Comparison of ENCODE assay signal across 29 cellular contexts in the genomic region with DNA sequence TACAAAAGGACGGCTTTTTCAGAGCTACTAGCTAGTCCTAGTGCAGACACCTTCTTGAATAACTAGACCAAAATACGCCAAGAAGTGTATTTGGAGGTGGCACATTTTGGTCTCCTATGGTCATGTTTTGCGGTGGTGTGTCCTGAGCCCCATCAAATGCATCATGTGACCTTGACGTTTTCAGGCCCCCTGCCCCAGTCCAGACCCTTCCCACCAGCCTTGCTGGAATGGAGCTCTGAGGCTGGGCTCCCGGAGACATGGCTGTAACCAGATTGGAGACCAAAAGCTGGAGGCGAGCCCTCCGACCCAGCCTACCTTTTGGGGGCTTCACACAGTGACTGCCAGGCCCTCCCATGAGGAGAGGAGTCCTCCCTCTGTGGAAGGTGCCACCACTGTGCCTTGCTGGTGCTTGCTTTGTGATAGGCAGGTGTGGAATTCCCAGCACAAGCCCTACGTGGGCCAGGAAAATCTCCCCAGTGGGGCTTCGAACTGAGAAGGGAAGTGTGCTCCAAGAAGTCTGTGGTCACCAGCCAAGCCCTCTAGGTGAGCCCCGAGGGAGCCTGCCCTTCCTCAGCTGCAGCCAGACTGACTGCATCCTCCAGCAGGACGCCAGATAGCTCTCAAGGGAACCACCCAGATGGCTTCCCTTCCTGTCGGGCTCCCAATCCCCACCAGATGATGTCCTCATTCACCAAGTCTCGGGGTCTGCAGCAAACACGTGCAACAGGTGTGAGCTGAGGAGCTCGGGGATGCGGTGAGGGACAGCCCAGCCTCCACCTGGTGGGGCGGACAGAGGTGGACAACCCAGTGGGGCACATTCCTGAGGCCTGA.
DNase-seq lines count a peak whose midpoint lies in the region; ATAC-seq, FAIRE-seq and TF ChIP-seq lines count a peak whose summit lies in the region.
"Had no signal": no experiment of that assay in that cellular context is flagged by ENCODE, and none has a peak within 500 bp of the region (broad histone marks: within the 10 kb centered on the region; RNA-seq: fewer than 3 reads in every experiment).

No MANE protein-coding gene starts in this region.

- H3K27ac ChIP-seq in SK-N-SH (ENCODE audit: low read depth in 2 of 2, low read length in 1 of 2): no peak overlapping the region; a peak in 1 of 4 replicates
- no peak overlapping the region for H3K27ac ChIP-seq in H1 (ENCODE audit: low read depth, low read length)
- H3K27ac ChIP-seq: adrenal gland, C4-2B, heart right ventricle, upper lobe of left lung had no signal

- H3K9me3 ChIP-seq in SK-N-SH: no peaks in the 10 kb centered on the region
- no peaks in the 10 kb centered on the region for H3K9me3 ChIP-seq in H1 (ENCODE audit: insufficient read depth in 2 of 2, low read depth in 1 of 2, low read length in 1 of 2)
- H3K9me3 ChIP-seq: adrenal gland, breast epithelium, heart right ventricle, upper lobe of left lung had no signal

- no peak overlapping the region for H2BK5ac ChIP-seq in H1 (ENCODE audit: low read depth, low read length)

- DNase-seq in SK-N-SH (peak; percentile 16), NCI-H524 (lab: John Stamatoyannopoulos, UW) (peak; percentile 59 to 83), H1 (ENCODE audit: low read depth in 1 of 2, low spot score in 2 of 2) (peak in 1 of 2 experiments; percentile 39), urothelium cell line (ENCODE audit: low spot score) (peak; percentile 1), NCI-H1048 (lab: John Stamatoyannopoulos, UW) (no peak), cerebellar cortex (ENCODE audit: low spot score) (no peak)
- no peak for DNase-seq in stimulated activated naive CD4-positive, alpha-beta T cell (lab: John Stamatoyannopoulos, UW)
- DNase-seq: activated CD4-positive, alpha-beta T cell treated with anti-CD3 and anti-CD28 coated beads, Interleukin-2, amount 50 U/mL, for 1 hour; activated gamma-delta T cell; DMS153; GF-D8; heart right ventricle; immature natural killer cell; Karpas-422; NCI-H1105 treated with DMSO at 0.1 percent for 48 hours; NCI-H2107; NCI-H69; PC-3; stimulated activated CD4-positive, alpha-beta T cell treated with anti-CD3 and anti-CD28 coated beads, Interleukin-2, amount 100 ng/mL, for 48 hours; stimulated activated naive CD8-positive, alpha-beta T cell treated with anti-CD3 and anti-CD28 coated beads, Interleukin-15, amount 100 ng/mL, for 72 hours; T-helper 17 cell; upper lobe of left lung had no signal

- no peak for ATAC-seq in SK-N-SH treated with all-trans-retinoic acid at 6 μM for 48 hours
- ATAC-seq: GM12878; PC-3; stimulated activated naive CD8-positive, alpha-beta T cell treated with anti-CD3 and anti-CD28 coated beads, Interleukin-15, amount 100 ng/mL, for 72 hours; T-helper 17 cell had no signal

- H3K4me2 ChIP-seq in SK-N-SH (no peak overlapping the region), H1 (ENCODE audit: insufficient read depth in 1 of 2, low read depth in 2 of 2, low read length in 2 of 2) (no peak overlapping the region)
- H3K4me2 ChIP-seq: smooth muscle cell had no signal

- no peak overlapping the region for H3K56ac ChIP-seq in H1 (replicated peaks; ENCODE audit: insufficient read length, low read depth, low read length)

- no peaks in the 10 kb centered on the region for H3K27me3 ChIP-seq in SK-N-SH (ENCODE audit: insufficient read depth)
- H3K27me3 ChIP-seq in H1 (replicated peaks in 1 of 4; ENCODE audit: control insufficient read depth in 3 of 4, extremely low read depth in 1 of 4, insufficient read depth in 3 of 4, low read length in 3 of 4): no peaks in the 10 kb centered on the region
- H3K27me3 ChIP-seq: adrenal gland, breast epithelium, upper lobe of left lung had no signal

- H3K23ac ChIP-seq in H1 (ENCODE audit: insufficient read length): no peak overlapping the region

- no peaks in the 10 kb centered on the region for H3K79me2 ChIP-seq in SK-N-SH (ENCODE audit: insufficient read depth)
- no peaks in the 10 kb centered on the region for H3K79me2 ChIP-seq in H1 (ENCODE audit: control insufficient read depth in 1 of 2, insufficient read depth in 2 of 2, low read length in 2 of 2)

- TF ChIP-seq POLR2A in H1 (IDR thresholded peaks at IDR 0.05; ENCODE audit: control extremely low read depth in 1 of 2, low read depth in 2 of 2, low read length in 2 of 2): no peak

- no peak overlapping the region for H3K18ac ChIP-seq in H1 (ENCODE audit: extremely low read depth, low read length)

- H4K20me1 ChIP-seq in SK-N-SH (ENCODE audit: insufficient read depth) (no peaks in the 10 kb centered on the region), H1 (replicated peaks in 1 of 2; ENCODE audit: control insufficient read depth in 1 of 2, insufficient read depth in 2 of 2, low read length in 2 of 2) (no peaks in the 10 kb centered on the region)

- no peak overlapping the region for H2BK120ac ChIP-seq in H1 (replicated peaks; ENCODE audit: low read depth, low read length)

- H4K91ac ChIP-seq in H1 (replicated peaks; ENCODE audit: insufficient read length, low read length): no peak overlapping the region

- H3K4me1 ChIP-seq in SK-N-SH (ENCODE audit: control insufficient read depth in 1 of 2, insufficient read depth in 2 of 2, low read depth in 1 of 2, low read length in 1 of 2): peaks cover 19 to 49% of the 10 kb centered on the region in 2 experiments; a peak in 3 of 4 replicates
- peaks cover 0 to 3% (median 0%) of the 10 kb centered on the region in 4 experiments; a peak in 2 of 7 replicates for H3K4me1 ChIP-seq in H1 (replicated peaks in 1 of 4; ENCODE audit: control insufficient read depth in 3 of 4, insufficient read depth in 4 of 4, low read length in 3 of 4)
- H3K4me1 ChIP-seq: adrenal gland had no signal

- H3K14ac ChIP-seq in H1 (ENCODE audit: insufficient read length): no peak overlapping the region

- no peak for TF ChIP-seq EP300 in SK-N-SH (IDR thresholded peaks at IDR 0.05; ENCODE audit: borderline replicate concordance in 1 of 2, low read depth in 1 of 2, low read length in 1 of 2)
- TF ChIP-seq EP300 in H1 (IDR thresholded peaks at IDR 0.05; ENCODE audit: borderline replicate concordance in 1 of 2, low read depth in 2 of 2, low read length in 2 of 2): no peak

- no peak; the same call in 1 of the 2 replicates for TF ChIP-seq RAD21 in SK-N-SH (IDR thresholded peaks at IDR 0.05; ENCODE audit: low read length)
- peak; percentile 18 to 34; a peak in 3 of 4 replicates for TF ChIP-seq RAD21 in H1 (IDR thresholded peaks at IDR 0.05 in 1 of 2, conservative IDR thresholded peaks at IDR 0.05 in 1 of 2; ENCODE audit: low read depth in 2 of 2, low read length in 2 of 2)

- no peak overlapping the region for H3K9ac ChIP-seq in SK-N-SH
- H3K9ac ChIP-seq in H1 (replicated peaks in 1 of 4; ENCODE audit: extremely low read depth in 1 of 4, low read depth in 3 of 4, low read length in 3 of 4): no peak overlapping the region

- no peak overlapping the region for H3K4ac ChIP-seq in H1 (replicated peaks; ENCODE audit: insufficient read length, low read depth, low read length)

- no peak overlapping the region for H4K5ac ChIP-seq in H1 (ENCODE audit: insufficient read length, low read depth, low read length)

- no peaks in the 10 kb centered on the region for H3F3A ChIP-seq in SK-N-SH (replicated peaks; ENCODE audit: insufficient read depth)

- WGBS in SK-N-SH (ENCODE audit: low lambda C conversion rate): 82% methylated on average over 12 of the region's 17 CpGs
- WGBS in H1 (ENCODE audit: extremely low coverage in 1 of 2, insufficient coverage in 1 of 2, insufficient read length in 1 of 2, insufficient replicate concordance in 2 of 2, low coverage in 1 of 2, low lambda C conversion rate in 2 of 2, missing lambda C conversion rate in 1 of 2), 2 experiments: 88% methylated on average over 17 of the region's 17 CpGs; no CpG with 5 or more reads in 1 of the 2 experiments

- H3K9me2 ChIP-seq in SK-N-SH: no peaks in the 10 kb centered on the region

- H3K36me3 ChIP-seq in SK-N-SH (replicated peaks in 1 of 2; ENCODE audit: control insufficient read depth in 1 of 2, insufficient read depth in 2 of 2, low read length in 1 of 2) (no peaks in the 10 kb centered on the region), H1 (ENCODE audit: control insufficient read depth in 2 of 4, insufficient read depth in 4 of 4, low read length in 3 of 4) (no peaks in the 10 kb centered on the region)
- H3K36me3 ChIP-seq: adrenal gland, breast epithelium, heart right ventricle, upper lobe of left lung had no signal

- no peak overlapping the region for H2BK12ac ChIP-seq in H1 (ENCODE audit: low read depth, low read length)

- H2AK5ac ChIP-seq in H1 (ENCODE audit: low read depth, low read length): no peak overlapping the region

- no peak for FAIRE-seq in H1 (lab: Jason Lieb, UNC)
- no peak for FAIRE-seq in urothelium cell line (lab: Jason Lieb, UNC)
- FAIRE-seq: A204.1, GM12878 had no signal

- CTCF ChIA-PET in SK-N-SH (lab: Yijun Ruan, JAX): interaction anchor here (1.4 to 1.7 kb wide), 2 partner anchors 142 to 280 kb away, joined by 3 to 6 read pairs; no protein-coding TSS in a partner anchor
- CTCF ChIA-PET in H1 (lab: Charles Lee; ENCODE audit: partially characterized antibody): interaction anchor here (0.8 to 1.6 kb wide), 6 partner anchors 8 to 177 kb away, joined by 3 to 7 read pairs (median 4); no protein-coding TSS in a partner anchor

- no peaks in the 10 kb centered on the region for H3K23me2 ChIP-seq in H1 (ENCODE audit: low read depth, low read length)

- H2AFZ ChIP-seq in SK-N-SH (ENCODE audit: low read depth): no peak overlapping the region
- H2AFZ ChIP-seq in H1 (ENCODE audit: low read length): no peak overlapping the region

- no peak overlapping the region for H4K8ac ChIP-seq in H1 (ENCODE audit: extremely low read depth, insufficient read depth, low read length)

- H3K4me3 ChIP-seq in SK-N-SH (ENCODE audit: low read depth in 2 of 2, low read length in 1 of 2) (no peak overlapping the region), H1 (ENCODE audit: extremely low read depth in 1 of 4, insufficient read depth in 2 of 4, low read depth in 3 of 4, low read length in 4 of 4) (no peak overlapping the region)
- H3K4me3 ChIP-seq: adrenal gland, breast epithelium, GM12878, heart right ventricle, smooth muscle cell, upper lobe of left lung had no signal

- H3K79me1 ChIP-seq in H1 (ENCODE audit: low read depth, low read length): no peaks in the 10 kb centered on the region

- POLR2A ChIA-PET in SK-N-SH (lab: Yijun Ruan, JAX): no interaction called here
- POLR2A ChIA-PET in H1 (lab: Charles Lee; ENCODE audit: partially characterized antibody): interaction anchor here (1.0 kb wide), 1 partner anchor 8 kb away, joined by 4 read pairs; no protein-coding TSS in a partner anchor

- H2BK15ac ChIP-seq in H1 (ENCODE audit: low read length): no peak overlapping the region

- 0 out of 2 replicates have a peak overlapping the region, but pooled peaks have one; percentile 48 for H2BK20ac ChIP-seq in H1 (ENCODE audit: low read length)

- TF ChIP-seq CTCF in SK-N-SH (IDR thresholded peaks at IDR 0.05) (no peak), H1 (IDR thresholded peaks at IDR 0.05; ENCODE audit: control extremely low read depth in 1 of 3, insufficient read depth in 1 of 3, low read depth in 1 of 3, low read length in 3 of 3) (peak in 1 of 3 experiments; percentile 2; a peak in 1 of 4 replicates)

TF ChIP-seq in SK-N-SH, 30 proteins besides CTCF, POLR2A, EP300 and RAD21 (continues in another document):
- no peak for TF ChIP-seq GABPA (IDR thresholded peaks at IDR 0.05; ENCODE audit: low read depth)

TF ChIP-seq in SK-N-SH treated with all-trans-retinoic acid at 6 μM for 48 hours, 23 proteins besides CTCF, POLR2A, EP300 and RAD21 (continues in another document):
- TF ChIP-seq TCF4 (CRISPR knock-in tag; IDR thresholded peaks at IDR 0.05; ENCODE audit: borderline replicate concordance): no peak

Comparison
In these comparisons a context has a peak if more than half of its experiments do, and no peak if none do; other contexts are left out.
1. DNase-seq: peak in SK-N-SH (single experiment), NCI-H524 (2 of 2) and urothelium cell line (single experiment); none in stimulated activated naive CD4-positive, alpha-beta T cell (0 of 6), NCI-H1048 (single experiment) and cerebellar cortex (single experiment).
2. Of the 17 proteins assayed by ChIP-seq in both H1 and SK-N-SH: peak only in H1: RAD21; only in SK-N-SH: none; in both: none; in neither: 15; mixed calls (peak in some experiments, not most) for 1.